ENCODE assay signal across 16 cellular contexts in genomic region chr15:39618063-39618823, GRCh38.
"Had no signal": no experiment of that assay in that cellular context is flagged by ENCODE, and none has a peak within 500 bp of the region (broad histone marks: within the 10 kb centered on the region; RNA-seq: fewer than 3 reads in every experiment).

No MANE protein-coding gene starts in this region.

- H3K4me1 Mint-ChIP-seq: memory B cell had no signal

- ATAC-seq: mucosa of descending colon; naive thymus-derived CD4-positive, alpha-beta T cell; sciatic nerve had no signal

- H3K27me3 Mint-ChIP-seq: stimulated activated naive CD8-positive, alpha-beta T cell treated with anti-CD3 and anti-CD28 coated beads, Interleukin-15, Interleukin-2, amounts not matched to agents 100 ng/mL and 50 ng/mL, for 24 hours had no signal

- H3K36me3 ChIP-seq: adrenal gland, ovary, suprapubic skin had no signal

- H3K4me1 ChIP-seq: adrenal gland, suprapubic skin had no signal

- H3K27ac ChIP-seq: adrenal gland, coronary artery, ovary, suprapubic skin had no signal

- DNase-seq: activated CD4-positive, alpha-beta T cell treated with anti-CD3 and anti-CD28 coated beads, Interleukin-2, amount 50 U/mL, for 48 hours; activated naive CD4-positive, alpha-beta T cell treated with anti-CD3 and anti-CD28 coated beads, Interleukin-2, amount 10 ng/mL, durations not matched to agents 7 days and 5 days; adrenal gland; central memory CD4-positive, alpha-beta T cell; effector CD4-positive, alpha-beta T cell; mucosa of descending colon; naive thymus-derived CD4-positive, alpha-beta T cell; ovary; T-helper 1 cell; T1000; trophoblast cell had no signal

- H3K27ac Mint-ChIP-seq: activated naive CD4-positive, alpha-beta T cell treated with anti-CD3 and anti-CD28 coated beads, Interleukin-2, amount 10 ng/mL, durations not matched to agents 7 days and 5 days; memory B cell; naive thymus-derived CD4-positive, alpha-beta T cell; stimulated activated naive CD8-positive, alpha-beta T cell treated with anti-CD3 and anti-CD28 coated beads, Interleukin-15, Interleukin-2, amounts not matched to agents 100 ng/mL and 50 ng/mL, for 24 hours had no signal

- H3K27me3 ChIP-seq: adrenal gland, ovary, suprapubic skin had no signal

- H3K4me3 Mint-ChIP-seq: activated naive CD4-positive, alpha-beta T cell treated with anti-CD3 and anti-CD28 coated beads, Interleukin-2, amount 10 ng/mL, durations not matched to agents 7 days and 5 days; memory B cell; naive thymus-derived CD4-positive, alpha-beta T cell; stimulated activated naive CD8-positive, alpha-beta T cell treated with anti-CD3 and anti-CD28 coated beads, Interleukin-15, Interleukin-2, amounts not matched to agents 100 ng/mL and 50 ng/mL, for 24 hours had no signal

- H3K4me3 ChIP-seq: adrenal gland, coronary artery, mucosa of descending colon, ovary, suprapubic skin had no signal

- H3K9me3 ChIP-seq: ovary had no signal
